13 cellular contexts compared by ENCODE assay signal in the genomic region with DNA sequence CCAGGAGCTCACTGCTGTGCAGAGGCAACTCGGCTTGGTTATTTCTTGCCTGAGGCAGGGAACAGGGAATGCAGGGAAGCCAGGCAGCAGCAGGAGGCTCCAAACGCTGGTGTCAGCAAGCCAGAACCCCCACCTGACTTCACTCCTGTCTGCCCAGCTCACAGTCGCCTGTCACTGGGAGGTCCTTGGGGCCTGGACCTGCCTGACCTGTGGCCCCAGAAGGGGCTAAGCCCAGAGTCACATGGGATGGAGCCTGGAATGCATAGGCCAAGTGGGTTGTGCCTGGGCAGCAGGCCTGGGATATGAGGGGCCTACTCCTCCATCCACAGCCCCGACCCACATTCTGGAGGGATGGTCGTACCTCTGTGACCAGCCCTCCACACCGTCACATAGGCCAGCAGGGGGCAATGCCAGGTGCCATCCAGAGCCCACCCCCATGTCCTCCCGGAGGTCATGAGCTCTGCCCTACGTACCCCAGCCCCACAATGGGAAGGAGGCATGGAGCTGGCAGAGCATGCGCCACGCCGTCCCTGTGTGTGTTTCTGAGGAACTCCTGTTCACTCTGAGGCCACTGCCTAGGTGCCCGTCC. TPM values are rescaled to one million over a fixed set of nuclear protein-coding genes. Genes with fewer than 3 reads are reported as not detected.
DNase-seq lines count a peak whose midpoint lies in the region; ATAC-seq, FAIRE-seq and TF ChIP-seq lines count a peak whose summit lies in the region.
"Had no signal": no experiment of that assay in that cellular context is flagged by ENCODE, and none has a peak within 500 bp of the region (broad histone marks: within the 10 kb centered on the region; RNA-seq: fewer than 3 reads in every experiment).

No MANE protein-coding gene starts in this region.

- H3K27ac ChIP-seq in 22Rv1 (peak overlapping the region; percentile 98), H9 (ENCODE audit: insufficient read length, low read depth, low read length) (no peak overlapping the region), GM12878 (ENCODE audit: control insufficient read depth, insufficient read depth) (no peak overlapping the region)
- H3K27ac ChIP-seq: left lung had no signal

- in situ Hi-C loops in GM12878 (cut with MboI): no loop called here

- H3K4me1 ChIP-seq in H9 (ENCODE audit: insufficient read depth, low read length) (no peaks in the 10 kb centered on the region), GM12878 (ENCODE audit: control insufficient read depth, insufficient read depth, low read length) (peaks cover 13% of the 10 kb centered on the region)

- SMC1A ChIA-PET in GM12878 (lab: Charles Lee; ENCODE audit: uncharacterized antibody, unreplicated experiment): no interaction called here

- RAD21 ChIA-PET in GM12878 (lab: Charles Lee; ENCODE audit: unreplicated experiment): interaction anchor here (1.1 kb wide), 1 partner anchor 157 kb away, joined by 3 read pairs; no protein-coding TSS in a partner anchor

- WGBS in H9 (ENCODE audit: extremely low coverage, insufficient read length, low lambda C conversion rate): no CpG with 5 or more reads among the region's 12 CpGs
- 76% methylated on average over 12 of the region's 12 CpGs for WGBS in GM12878 (ENCODE audit: insufficient coverage, insufficient replicate concordance, low lambda C conversion rate, missing lambda C conversion rate)

- 0 out of 2 replicates have a peak, but pooled peaks have one; percentile 23 for TF ChIP-seq CTCF in 22Rv1 (IDR thresholded peaks at IDR 0.05)
- no peak for TF ChIP-seq CTCF in H9 (conservative IDR thresholded peaks at IDR 0.05)
- peak in 1 of 3 experiments; percentile 5; a peak in 2 of 6 replicates for TF ChIP-seq CTCF in GM12878 (IDR thresholded peaks at IDR 0.05 in 2 of 3, conservative IDR thresholded peaks at IDR 0.05 in 1 of 3; ENCODE audit: control insufficient read depth in 2 of 3, extremely low read depth in 1 of 3, insufficient read depth in 1 of 3, low read depth in 3 of 3, low read length in 3 of 3)

- peaks cover 0 to 11% (median 4%) of the 10 kb centered on the region in 3 experiments; a peak in 5 of 7 replicates for H3K36me3 Mint-ChIP-seq in H9 (ENCODE audit: insufficient read depth in 1 of 3, low read depth in 3 of 3)
- H3K36me3 Mint-ChIP-seq: activated naive CD4-positive, alpha-beta T cell treated with anti-CD3 and anti-CD28 coated beads, Interleukin-2, amount 50 U/mL, for 24 hours had no signal

- no peak for FAIRE-seq in GM12878 (lab: Jason Lieb, UNC)

- H4K20me1 ChIP-seq in H9 (ENCODE audit: control insufficient read depth, insufficient read depth, insufficient read length): no peaks in the 10 kb centered on the region
- no peaks in the 10 kb centered on the region for H4K20me1 ChIP-seq in GM12878 (ENCODE audit: control insufficient read depth, insufficient read depth)

- no peak overlapping the region for H4K91ac ChIP-seq in H9 (ENCODE audit: insufficient read length, low read depth, low read length)

- 0 out of 2 replicates have a peak overlapping the region, but pooled peaks have one; percentile 97 for H3K4me3 ChIP-seq in GM12878
- H3K4me3 ChIP-seq: gastroesophageal sphincter, left lung had no signal

- H3K79me2 ChIP-seq in H9 (ENCODE audit: insufficient read depth, low read length): no peaks in the 10 kb centered on the region
- peaks cover 32% of the 10 kb centered on the region for H3K79me2 ChIP-seq in GM12878 (ENCODE audit: control insufficient read depth, insufficient read depth, low read length)

- POLR2A ChIA-PET in GM12878 (lab: Charles Lee): interaction anchor here (0.6 to 1.5 kb wide), 3 partner anchors 10 to 100 kb away, joined by 3 to 13 read pairs (median 5); partner anchors contain the start of gene PHRF1

- H2BK15ac ChIP-seq in H9 (ENCODE audit: low read depth, low read length): no peak overlapping the region

- H3K27me3 ChIP-seq in H9 (ENCODE audit: insufficient read depth, low read length) (no peaks in the 10 kb centered on the region), GM12878 (replicated peaks in 1 of 2; ENCODE audit: control insufficient read depth in 2 of 2, insufficient read depth in 2 of 2, low read length in 1 of 2) (no peaks in the 10 kb centered on the region)
- H3K27me3 ChIP-seq: gastroesophageal sphincter had no signal

- H2BK12ac ChIP-seq in H9 (ENCODE audit: insufficient read length, low read depth, low read length): no peak overlapping the region

- H3K9me3 ChIP-seq in H9 (ENCODE audit: control insufficient read depth, low read depth, low read length) (no peaks in the 10 kb centered on the region), GM12878 (replicated peaks; ENCODE audit: control insufficient read depth, insufficient read depth, low read length) (no peaks in the 10 kb centered on the region)
- H3K9me3 ChIP-seq: gastroesophageal sphincter, left lung had no signal

- peak overlapping the region in 1 of 2 experiments; percentile 9; a peak in 1 of 5 replicates for H3K4me3 Mint-ChIP-seq in H9
- H3K4me3 Mint-ChIP-seq: activated naive CD4-positive, alpha-beta T cell treated with anti-CD3 and anti-CD28 coated beads, Interleukin-2, amount 50 U/mL, for 24 hours had no signal

- CTCF ChIA-PET in GM12878 (lab: Yijun Ruan, JAX): interaction anchor here (1.1 to 2.3 kb wide), 2 partner anchors 9 to 157 kb away, joined by 3 to 8 read pairs; no protein-coding TSS in a partner anchor

- H4K5ac ChIP-seq in H9 (ENCODE audit: insufficient read length, low read depth, low read length): no peak overlapping the region

- H2AFZ ChIP-seq in H9 (ENCODE audit: low read length): no peak overlapping the region
- no peak overlapping the region for H2AFZ ChIP-seq in GM12878 (ENCODE audit: control insufficient read depth, low read depth, low read length)

- H2BK120ac ChIP-seq in H9 (ENCODE audit: low read depth, low read length, poor library complexity, severe bottlenecking): no peak overlapping the region

- H2BK20ac ChIP-seq in H9 (ENCODE audit: low read depth, low read length, poor library complexity, severe bottlenecking): no peak overlapping the region

- no peak overlapping the region for H3K18ac ChIP-seq in H9 (ENCODE audit: insufficient read length, low read depth, low read length)

- H3K14ac ChIP-seq in H9 (ENCODE audit: insufficient read depth, low read length): no peak overlapping the region

- no peak; the same call in 1 of the 2 replicates for TF ChIP-seq POLR2A in GM12878 (IDR thresholded peaks at IDR 0.05; ENCODE audit: low read depth, low read length)

- BruUV-seq in GM12878 (replicated peaks; lab: Mats Ljungman, UMichigan): no TSS peak

- intact Hi-C loops in GM12878 (cut with micrococcal nuclease; ENCODE audit: unreplicated experiment): no loop called here

- DNase-seq in H9 (peak; percentile 58), GM12878 (ENCODE audit: low read depth, low spot score) (no peak), NCI-H187 (lab: John Stamatoyannopoulos, UW) (no peak)
- DNase-seq: AML-193; NCI-H510A treated with DMSO at 0.1 percent for 48 hours; stimulated activated naive CD8-positive, alpha-beta T cell treated with anti-CD3 and anti-CD28 coated beads, Interleukin-15, Interleukin-2, amounts not matched to agents 100 U/mL and 50 U/mL, for 24 hours had no signal

- H2BK5ac ChIP-seq in H9 (ENCODE audit: insufficient read length, low read length): no peak overlapping the region

- H3K4ac ChIP-seq in H9 (ENCODE audit: low read depth, low read length): no peak overlapping the region

- H3T11ph ChIP-seq in H9 (ENCODE audit: low read length): no peak overlapping the region

- no peak for TF ChIP-seq EP300 in GM12878 (IDR thresholded peaks at IDR 0.05; ENCODE audit: borderline replicate concordance in 1 of 2, control insufficient read depth in 1 of 2, low read depth in 2 of 2, low read length in 2 of 2)

- no peak overlapping the region for H4K8ac ChIP-seq in H9 (replicated peaks; ENCODE audit: insufficient read length, low read depth, low read length)

- peaks cover 20 to 32% of the 10 kb centered on the region in 2 experiments for H3K4me1 Mint-ChIP-seq in H9

- 0 out of 5 replicates have a peak, but pooled peaks cover 0 to 2% of the 10 kb centered on the region in 2 experiments for H3K9me3 Mint-ChIP-seq in H9
- H3K9me3 Mint-ChIP-seq: activated naive CD4-positive, alpha-beta T cell treated with anti-CD3 and anti-CD28 coated beads, Interleukin-2, amount 50 U/mL, for 24 hours; dendritic cell treated with granulocyte-macrophage colony-stimulating factor and Interleukin-4, amounts not matched to agents 40 ng/mL and 50 ng/mL, for 4 days had no signal

- H3K4me2 ChIP-seq in H9 (ENCODE audit: insufficient read depth, insufficient read length, low read length): no peak overlapping the region
- H3K4me2 ChIP-seq in GM12878 (ENCODE audit: control insufficient read depth, insufficient read depth): peak overlapping the region; percentile 86; the same call in 1 of the 2 replicates

- TF ChIP-seq RAD21 in GM12878 (IDR thresholded peaks at IDR 0.05; ENCODE audit: insufficient read depth, low read depth, low read length): no peak

- no peak overlapping the region for H2AK5ac ChIP-seq in H9 (ENCODE audit: insufficient read length, low read length)

- 0 out of 7 replicates have a peak overlapping the region, but pooled peaks of 1 of the 3 experiments have one; percentile 47 for H3K27ac Mint-ChIP-seq in H9
- H3K27ac Mint-ChIP-seq: activated naive CD4-positive, alpha-beta T cell treated with anti-CD3 and anti-CD28 coated beads, Interleukin-2, amount 50 U/mL, for 24 hours; dendritic cell treated with granulocyte-macrophage colony-stimulating factor and Interleukin-4, amounts not matched to agents 40 ng/mL and 50 ng/mL, for 4 days had no signal

- peaks cover 2% of the 10 kb centered on the region; the same call in 1 of the 2 replicates for H3K27me3 Mint-ChIP-seq in H9 (ENCODE audit: low read depth)
- H3K27me3 Mint-ChIP-seq: activated naive CD4-positive, alpha-beta T cell treated with anti-CD3 and anti-CD28 coated beads, Interleukin-2, amount 50 U/mL, for 24 hours had no signal

- no peak for ATAC-seq in GM12878
- ATAC-seq in GM19035 (IDR thresholded peaks at IDR 0.05; ENCODE audit: unreplicated experiment): no peak
- ATAC-seq in HG03565 (IDR thresholded peaks at IDR 0.05; ENCODE audit: unreplicated experiment): no peak
- ATAC-seq: gastroesophageal sphincter; left lung; stimulated activated naive CD8-positive, alpha-beta T cell treated with anti-CD3 and anti-CD28 coated beads, Interleukin-15, Interleukin-2, amounts not matched to agents 100 U/mL and 50 U/mL, for 24 hours had no signal

- no peak overlapping the region for H3K23ac ChIP-seq in H9 (ENCODE audit: insufficient read length, low read depth, low read length)

- peaks cover 10% of the 10 kb centered on the region for H3K23me2 ChIP-seq in H9 (ENCODE audit: insufficient read length, low read depth, low read length, poor library complexity, severe bottlenecking)

- H3K36me3 ChIP-seq in GM12878 (ENCODE audit: control insufficient read depth in 2 of 2, insufficient read depth in 2 of 2, low read length in 1 of 2): peaks cover 0 to 4% of the 10 kb centered on the region in 2 experiments; a peak in 1 of 4 replicates
- H3K36me3 ChIP-seq: gastroesophageal sphincter had no signal

- H3K9ac ChIP-seq in H9 (ENCODE audit: extremely low read depth, insufficient read length, low read length) (no peak overlapping the region), GM12878 (ENCODE audit: control insufficient read depth, insufficient read depth, low read length) (no peak overlapping the region)

- no peaks in the 10 kb centered on the region for H3K79me1 ChIP-seq in H9 (ENCODE audit: insufficient read depth, low read depth, low read length, poor library complexity, severe bottlenecking)

- H3K56ac ChIP-seq in H9 (ENCODE audit: insufficient read length, low read depth, low read length): no peak overlapping the region

RNA-seq across cellular contexts. Expression of gene RASSF7, which starts 5.2 kb away (rescaled TPM):
- total RNA-seq in H9 (2021) (26.3 and 30.0 TPM in 2 replicates), GM12878 (2014; rRNA removed) (17.8 and 19.0 TPM in 2 replicates), GM12878 (2014; rRNA removed; fragmentation: Illumina TruSeq; extraction: Trizol) (2.8 and 3.0 TPM in 2 replicates), GM12878 (2021) (15.1 and 16.8 TPM in 2 replicates)
- total RNA-seq in GM12878 (2013; cell fraction: nucleolus; rRNA removed): 12.2 and 18.6 TPM in 2 replicates
- polyA plus RNA-seq in GM12878 (2011; ENCODE audit: low read depth): 2.7 TPM
- polyA plus RNA-seq in GM12878 (2011; rRNA removed) (3.4 and 9.6 TPM in 2 replicates), GM12878 (2014; fragmentation: Illumina TruSeq; extraction: Trizol) (0.16 and 1.1 TPM in 2 replicates), GM12878 (2014; fragmentation: Nextera tagmentation; extraction: Ambion mirVana) (1 to 10 TPM in 1 of 2 experiments, under 1 TPM in 1; 0.39 to 1.0 TPM), GM12878 (2014; rRNA removed) (21.0 and 26.4 TPM in 2 replicates), GM12878 (2016; fragmentation: Nextera tagmentation; extraction: Ambion mirVana) (10 to 100 TPM; 22.2 to 29.7 TPM)
- polyA plus RNA-seq in GM12878 (2011; cell fraction: cytosol; rRNA removed): 17.5 and 28.1 TPM in 2 replicates
- 69.5 and 70.3 TPM in 2 replicates for polyA plus RNA-seq in GM12878 (2011; cell fraction: nucleus; rRNA removed)
- 12.6 and 15.4 TPM in 2 replicates for polyA plus RNA-seq in GM12878 (2012)
- 2.3 and 7.4 TPM in 2 replicates for polyA minus RNA-seq in GM12878 (2011; rRNA and poly(A)+ RNA removed)
- polyA minus RNA-seq in GM12878 (2011; cell fraction: cytosol; rRNA and poly(A)+ RNA removed): 3.2 and 8.7 TPM in 2 replicates
- polyA minus RNA-seq in GM12878 (2011; cell fraction: nucleus; rRNA and poly(A)+ RNA removed): 8.1 and 14.3 TPM in 2 replicates

RNA-seq across cellular contexts. Expression of gene LMNTD2, which starts 5.5 kb away (rescaled TPM):
- total RNA-seq in H9 (2021) (4.2 and 4.7 TPM in 2 replicates), GM12878 (2014; rRNA removed) (2.1 and 3.8 TPM in 2 replicates), GM12878 (2014; rRNA removed; fragmentation: Illumina TruSeq; extraction: Trizol) (0.45 and 0.83 TPM in 2 replicates), GM12878 (2021) (2.8 and 3.3 TPM in 2 replicates)
- total RNA-seq in GM12878 (2013; cell fraction: nucleolus; rRNA removed): 1.7 and 4.5 TPM in 2 replicates
- 0.76 TPM for polyA plus RNA-seq in GM12878 (2011; ENCODE audit: low read depth)
- polyA plus RNA-seq in GM12878 (2011; rRNA removed) (0.99 and 1.2 TPM in 2 replicates), GM12878 (2014; fragmentation: Illumina TruSeq; extraction: Trizol) (0.22 TPM in 1 of 2 replicates, not detected in the other), GM12878 (2014; fragmentation: Nextera tagmentation; extraction: Ambion mirVana) (not detected), GM12878 (2014; rRNA removed) (3.5 and 4.1 TPM in 2 replicates), GM12878 (2016; fragmentation: Nextera tagmentation; extraction: Ambion mirVana) (1 to 10 TPM in 1 of 2 experiments, under 1 TPM in 1; 0.88 to 1.4 TPM)
- 1.1 and 2.5 TPM in 2 replicates for polyA plus RNA-seq in GM12878 (2011; cell fraction: cytosol; rRNA removed)
- 33.2 and 35.5 TPM in 2 replicates for polyA plus RNA-seq in GM12878 (2011; cell fraction: nucleus; rRNA removed)
- 6.5 and 7.0 TPM in 2 replicates for polyA plus RNA-seq in GM12878 (2012)
- 1.5 TPM in 1 of 2 replicates, not detected in the other for polyA minus RNA-seq in GM12878 (2011; rRNA and poly(A)+ RNA removed)
- 1.1 and 1.3 TPM in 2 replicates for polyA minus RNA-seq in GM12878 (2011; cell fraction: cytosol; rRNA and poly(A)+ RNA removed)
- polyA minus RNA-seq in GM12878 (2011; cell fraction: nucleus; rRNA and poly(A)+ RNA removed): 3.1 and 3.8 TPM in 2 replicates

RNA-seq across cellular contexts. Expression of gene PHRF1, which starts 10.3 kb away (rescaled TPM):
- 48.9 and 50.6 TPM in 2 replicates for total RNA-seq in H9 (2021)
- total RNA-seq in GM12878 (2013; cell fraction: nucleolus; rRNA removed): 65.8 and 74.9 TPM in 2 replicates
- total RNA-seq in GM12878 (2014; rRNA removed): 19.2 and 22.0 TPM in 2 replicates
- total RNA-seq in GM12878 (2014; rRNA removed; fragmentation: Illumina TruSeq; extraction: Trizol): 8.8 and 11.1 TPM in 2 replicates
- total RNA-seq in GM12878 (2021): 39.4 and 43.5 TPM in 2 replicates
- 4.2 TPM for polyA plus RNA-seq in GM12878 (2011; ENCODE audit: low read depth)
- polyA plus RNA-seq in GM12878 (2011; rRNA removed): 4.9 and 11.7 TPM in 2 replicates
- polyA plus RNA-seq in GM12878 (2011; cell fraction: cytosol; rRNA removed): 11.7 and 18.5 TPM in 2 replicates
- polyA plus RNA-seq in GM12878 (2011; cell fraction: nucleus; rRNA removed): 44.2 and 63.2 TPM in 2 replicates
- 16.1 TPM in 2 replicates for polyA plus RNA-seq in GM12878 (2012)
- 2.4 and 8.0 TPM in 2 replicates for polyA plus RNA-seq in GM12878 (2014; fragmentation: Illumina TruSeq; extraction: Trizol)
- under 1 TPM; 0.13 to 0.42 TPM for polyA plus RNA-seq in GM12878 (2014; fragmentation: Nextera tagmentation; extraction: Ambion mirVana)
- polyA plus RNA-seq in GM12878 (2014; rRNA removed): 23.4 and 28.2 TPM in 2 replicates
- 10 to 100 TPM; 18.5 to 21.7 TPM for polyA plus RNA-seq in GM12878 (2016; fragmentation: Nextera tagmentation; extraction: Ambion mirVana)
- polyA minus RNA-seq in GM12878 (2011; rRNA and poly(A)+ RNA removed): 9.5 and 17.9 TPM in 2 replicates
- 12.8 and 12.9 TPM in 2 replicates for polyA minus RNA-seq in GM12878 (2011; cell fraction: cytosol; rRNA and poly(A)+ RNA removed)
- 14.7 and 27.1 TPM in 2 replicates for polyA minus RNA-seq in GM12878 (2011; cell fraction: nucleus; rRNA and poly(A)+ RNA removed)

RNA-seq across cellular contexts. Expression of gene LRRC56, which starts 28.7 kb away (rescaled TPM):
- total RNA-seq in H9 (2021): 3.1 and 3.4 TPM in 2 replicates
- 3.4 and 5.1 TPM in 2 replicates for total RNA-seq in GM12878 (2013; cell fraction: nucleolus; rRNA removed)
- 0.60 and 0.79 TPM in 2 replicates for total RNA-seq in GM12878 (2014; rRNA removed)
- 0.41 and 0.45 TPM in 2 replicates for total RNA-seq in GM12878 (2014; rRNA removed; fragmentation: Illumina TruSeq; extraction: Trizol)
- total RNA-seq in GM12878 (2021): 1.7 and 1.9 TPM in 2 replicates
- polyA plus RNA-seq in GM12878 (2011; ENCODE audit: low read depth): 0.20 TPM
- 0.37 and 0.75 TPM in 2 replicates for polyA plus RNA-seq in GM12878 (2011; rRNA removed)
- polyA plus RNA-seq in GM12878 (2011; cell fraction: cytosol; rRNA removed): 0.78 and 1.6 TPM in 2 replicates
- 8.1 and 9.7 TPM in 2 replicates for polyA plus RNA-seq in GM12878 (2011; cell fraction: nucleus; rRNA removed)
- polyA plus RNA-seq in GM12878 (2012): 0.87 and 1.1 TPM in 2 replicates
- polyA plus RNA-seq in GM12878 (2014; fragmentation: Illumina TruSeq; extraction: Trizol): 0.19 TPM in 1 of 2 replicates, not detected in the other
- under 1 TPM in 1 of 2 experiments, not detected in 1; 0.02 TPM for polyA plus RNA-seq in GM12878 (2014; fragmentation: Nextera tagmentation; extraction: Ambion mirVana)
- polyA plus RNA-seq in GM12878 (2014; rRNA removed): 1.6 and 1.9 TPM in 2 replicates
- polyA plus RNA-seq in GM12878 (2016; fragmentation: Nextera tagmentation; extraction: Ambion mirVana): 1 to 10 TPM in 1 of 2 experiments, under 1 TPM in 1; 0.62 to 1.0 TPM
- 1.0 and 1.5 TPM in 2 replicates for polyA minus RNA-seq in GM12878 (2011; rRNA and poly(A)+ RNA removed)
- 0.42 TPM in 1 of 2 replicates, not detected in the other for polyA minus RNA-seq in GM12878 (2011; cell fraction: cytosol; rRNA and poly(A)+ RNA removed)
- polyA minus RNA-seq in GM12878 (2011; cell fraction: nucleus; rRNA and poly(A)+ RNA removed): 3.1 and 5.0 TPM in 2 replicates

RNA-seq across cellular contexts. Expression of gene HRAS, which starts 30.6 kb away (rescaled TPM):
- total RNA-seq in H9 (2021) (61.8 and 66.0 TPM in 2 replicates), GM12878 (2014; rRNA removed) (43.5 and 47.6 TPM in 2 replicates), GM12878 (2014; rRNA removed; fragmentation: Illumina TruSeq; extraction: Trizol) (25.3 and 31.6 TPM in 2 replicates), GM12878 (2021) (58.0 and 70.7 TPM in 2 replicates)
- total RNA-seq in GM12878 (2013; cell fraction: nucleolus; rRNA removed): 13.9 and 16.2 TPM in 2 replicates
- 16.1 TPM for polyA plus RNA-seq in GM12878 (2011; ENCODE audit: low read depth)
- polyA plus RNA-seq in GM12878 (2011; rRNA removed) (14.3 and 31.9 TPM in 2 replicates), GM12878 (2014; fragmentation: Illumina TruSeq; extraction: Trizol) (2.2 and 18.1 TPM in 2 replicates), GM12878 (2014; fragmentation: Nextera tagmentation; extraction: Ambion mirVana) (10 to 100 TPM in 1 of 2 experiments, 1 to 10 TPM in 1; 2.8 to 12.7 TPM), GM12878 (2014; rRNA removed) (52.7 and 56.9 TPM in 2 replicates), GM12878 (2016; fragmentation: Nextera tagmentation; extraction: Ambion mirVana) (10 to 100 TPM; 23.4 to 72.4 TPM)
- 51.6 and 73.9 TPM in 2 replicates for polyA plus RNA-seq in GM12878 (2011; cell fraction: cytosol; rRNA removed)
- 131 and 165 TPM in 2 replicates for polyA plus RNA-seq in GM12878 (2011; cell fraction: nucleus; rRNA removed)
- polyA plus RNA-seq in GM12878 (2012): 29.2 and 44.5 TPM in 2 replicates
- 42.4 and 52.1 TPM in 2 replicates for polyA minus RNA-seq in GM12878 (2011; rRNA and poly(A)+ RNA removed)
- polyA minus RNA-seq in GM12878 (2011; cell fraction: cytosol; rRNA and poly(A)+ RNA removed): 11.9 and 22.7 TPM in 2 replicates
- polyA minus RNA-seq in GM12878 (2011; cell fraction: nucleus; rRNA and poly(A)+ RNA removed): 17.2 and 27.8 TPM in 2 replicates
